ENCODE assay signal across 23 cellular contexts in the genomic region with DNA sequence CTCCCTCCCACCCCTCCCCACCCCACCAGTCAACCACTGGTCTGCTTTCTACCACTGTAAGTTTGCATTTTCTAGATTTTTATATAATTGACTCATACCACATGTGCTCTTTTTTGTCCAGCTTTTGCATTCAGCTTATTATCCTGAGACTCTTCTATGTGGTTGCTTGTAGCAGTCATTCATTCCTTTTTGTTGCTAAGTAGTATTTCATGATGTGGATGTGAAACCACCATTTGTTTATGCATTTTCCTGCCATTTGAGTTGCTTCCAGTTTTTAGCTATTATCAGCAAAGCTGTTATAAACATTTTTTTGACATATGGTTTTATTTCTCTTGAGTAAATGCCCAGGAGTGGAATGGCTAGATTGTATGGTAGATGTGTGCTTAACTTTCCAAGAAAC.
"Had no signal": no experiment of that assay in that cellular context is flagged by ENCODE, and none has a peak within 500 bp of the region (broad histone marks: within the 10 kb centered on the region; RNA-seq: fewer than 3 reads in every experiment).

No MANE protein-coding gene starts in this region.

- DNase-seq: activated B cell treated with CpG ODN at 0.5 μM for 24 hours; activated CD4-positive, alpha-beta T cell treated with anti-CD3 and anti-CD28 coated beads, Interleukin-2, amount 50 U/mL, for 1 hour; activated CD8-positive, alpha-beta memory T cell treated with anti-CD3 and anti-CD28 coated beads, Interleukin-2, amount 10 ng/mL, durations not matched to agents 7 days and 5 days; activated CD8-positive, alpha-beta T cell treated with anti-CD3 and anti-CD28 coated beads for 36 hours; activated naive CD4-positive, alpha-beta T cell; activated T-cell treated with anti-CD3 and anti-CD28 coated beads, Interleukin-2, amount 50 U/mL, for 48 hours; anterior cingulate cortex; cerebellar nuclear complex; colonic mucosa; effector CD8-positive, alpha-beta T cell; foreskin melanocyte; heart right ventricle; left lung; lower lobe of right lung; right cardiac atrium; stimulated activated naive CD4-positive, alpha-beta T cell treated with Interleukin-2 at 50 U/mL for 16 hours; T-helper 1 cell; transverse colon had no signal

- H3K27ac ChIP-seq: cardiac muscle cell, colonic mucosa, epithelial cell of prostate, heart right ventricle, left lung, lower lobe of right lung, spleen, transverse colon had no signal

- H3K4me1 ChIP-seq: left lung, lower lobe of right lung had no signal

- H3K36me3 ChIP-seq: cardiac muscle cell, colonic mucosa, heart right ventricle, left lung, lower lobe of right lung, spleen, transverse colon had no signal

- FAIRE-seq: endometrium, islet of Langerhans had no signal

- H3K27me3 ChIP-seq: colonic mucosa had no signal

- H3K9me3 ChIP-seq: colonic mucosa, heart right ventricle, left lung, lower lobe of right lung, spleen, transverse colon had no signal

- H3K4me3 ChIP-seq: cardiac muscle cell, colonic mucosa, heart right ventricle, left lung, lower lobe of right lung, spleen, transverse colon had no signal
